ENCODE assay signal across 19 cellular contexts in genomic region chrX:36986231-36986630, GRCh38. TPM values are rescaled to one million over a fixed set of nuclear protein-coding genes. Genes with fewer than 3 reads are reported as not detected.
DNase-seq lines count a peak whose midpoint lies in the region; ATAC-seq and TF ChIP-seq lines count a peak whose summit lies in the region.
"Had no signal": no experiment of that assay in that cellular context is flagged by ENCODE, and none has a peak within 500 bp of the region (broad histone marks: within the 10 kb centered on the region; RNA-seq: fewer than 3 reads in every experiment).

No MANE protein-coding gene starts in this region.

- H3K9me3 Mint-ChIP-seq in neural progenitor cell: peaks cover 3% of the 10 kb centered on the region
- H3K9me3 Mint-ChIP-seq: activated CD4-positive, alpha-beta T cell treated with anti-CD3 and anti-CD28 coated beads, Interleukin-2, amount 10 ng/mL, durations not matched to agents 24 days and 14 days had no signal

- ATAC-seq in aorta (ENCODE audit: low FRiP score) (peak; percentile 33), HG02623 (IDR thresholded peaks at IDR 0.05; ENCODE audit: unreplicated experiment) (no peak)

- H2AFZ ChIP-seq in hepatocyte: no peak overlapping the region
- peak overlapping the region; percentile 60 for H2AFZ ChIP-seq in neural progenitor cell (replicated peaks)

- no peaks in the 10 kb centered on the region for H3K36me3 ChIP-seq in left ventricle myocardium inferior
- H3K36me3 ChIP-seq in hepatocyte (replicated peaks; ENCODE audit: insufficient read depth, low read depth): no peaks in the 10 kb centered on the region
- H3K36me3 ChIP-seq in neural progenitor cell: no peaks in the 10 kb centered on the region
- no peaks in the 10 kb centered on the region for H3K36me3 ChIP-seq in aorta (ENCODE audit: control insufficient read depth in 1 of 2, insufficient read depth in 2 of 2, low read length in 1 of 2)

- H3K9me2 ChIP-seq in hepatocyte (replicated peaks; ENCODE audit: insufficient read depth): no peaks in the 10 kb centered on the region

- no peak overlapping the region for H3K27ac Mint-ChIP-seq in neural progenitor cell
- H3K27ac Mint-ChIP-seq: activated CD4-positive, alpha-beta T cell treated with anti-CD3 and anti-CD28 coated beads, Interleukin-2, amount 10 ng/mL, durations not matched to agents 24 days and 14 days; naive B cell had no signal

- H3K9ac ChIP-seq in neural progenitor cell: no peak overlapping the region
- H3K9ac ChIP-seq: KMS-11 had no signal

- 25% methylated on average over 7 of the region's 34 CpGs for WGBS in hepatocyte (ENCODE audit: low lambda C conversion rate, missing lambda C conversion rate)
- WGBS in aorta, 2 donors: 3 to 32% methylated on average over 18 to 34 of the region's 34 CpGs

- H3K79me2 ChIP-seq in hepatocyte: no peaks in the 10 kb centered on the region
- H3K79me2 ChIP-seq in neural progenitor cell (ENCODE audit: low read depth): no peaks in the 10 kb centered on the region

- H3K9me3 ChIP-seq in left ventricle myocardium inferior (replicated peaks): no peaks in the 10 kb centered on the region
- H3K9me3 ChIP-seq in hepatocyte (ENCODE audit: low read depth): no peaks in the 10 kb centered on the region
- H3K9me3 ChIP-seq in neural progenitor cell (ENCODE audit: low read depth): no peaks in the 10 kb centered on the region
- no peaks in the 10 kb centered on the region for H3K9me3 ChIP-seq in aorta (ENCODE audit: control insufficient read depth, low read length)
- H3K9me3 ChIP-seq: A549 had no signal

- H4K20me1 ChIP-seq in hepatocyte (ENCODE audit: insufficient read depth, poor library complexity, severe bottlenecking) (no peaks in the 10 kb centered on the region), neural progenitor cell (ENCODE audit: low read depth) (no peaks in the 10 kb centered on the region)

- H3K4me2 ChIP-seq in hepatocyte (peak overlapping the region; percentile 79), neural progenitor cell (peak overlapping the region; percentile 75)
- H3K4me2 ChIP-seq: A549, KMS-11 had no signal

- H3K27me3 Mint-ChIP-seq in neural progenitor cell (ENCODE audit: insufficient read depth, low read depth): peaks cover 5% of the 10 kb centered on the region

- no peaks in the 10 kb centered on the region for H3K36me3 Mint-ChIP-seq in neural progenitor cell

- peak overlapping the region; percentile 73 for H3K4me3 Mint-ChIP-seq in neural progenitor cell
- H3K4me3 Mint-ChIP-seq: activated CD4-positive, alpha-beta T cell treated with anti-CD3 and anti-CD28 coated beads, Interleukin-2, amount 10 ng/mL, durations not matched to agents 24 days and 14 days; naive B cell had no signal

- H3F3A ChIP-seq in neural progenitor cell (ENCODE audit: low read depth): no peaks in the 10 kb centered on the region

- peak overlapping the region; percentile 14 for H3K4me3 ChIP-seq in left ventricle myocardium inferior
- H3K4me3 ChIP-seq in hepatocyte: no peak overlapping the region
- H3K4me3 ChIP-seq in neural progenitor cell: peak overlapping the region; percentile 48
- no peak overlapping the region for H3K4me3 ChIP-seq in aorta (ENCODE audit: low read length in 2 of 2)
- H3K4me3 ChIP-seq: A549 had no signal

- H3K27me3 ChIP-seq in left ventricle myocardium inferior (ENCODE audit: low read depth) (peaks cover 26% of the 10 kb centered on the region), hepatocyte (peaks cover 12% of the 10 kb centered on the region), neural progenitor cell (peaks cover 23% of the 10 kb centered on the region), aorta (ENCODE audit: control insufficient read depth in 1 of 2, insufficient read depth in 2 of 2, low read length in 1 of 2) (no peaks in the 10 kb centered on the region)

- H3K4me1 Mint-ChIP-seq in neural progenitor cell: no peaks in the 10 kb centered on the region

- TF ChIP-seq CTCF in left ventricle myocardium inferior (IDR thresholded peaks at IDR 0.05; ENCODE audit: borderline replicate concordance): no peak
- no peak for TF ChIP-seq CTCF in hepatocyte (IDR thresholded peaks at IDR 0.05; ENCODE audit: poor library complexity)
- TF ChIP-seq CTCF in neural progenitor cell (IDR thresholded peaks at IDR 0.05): no peak

- H3K4me1 ChIP-seq in left ventricle myocardium inferior (no peaks in the 10 kb centered on the region), hepatocyte (ENCODE audit: insufficient read depth) (no peaks in the 10 kb centered on the region), neural progenitor cell (no peaks in the 10 kb centered on the region), aorta (ENCODE audit: control insufficient read depth in 1 of 2, insufficient read depth in 2 of 2, low read length in 2 of 2) (no peaks in the 10 kb centered on the region)
- H3K4me1 ChIP-seq: A549, foreskin keratinocyte had no signal

- DNase-seq in left ventricle myocardium inferior (no peak), cardiac septum (ENCODE audit: low spot score) (no peak), hepatocyte (ENCODE audit: low spot score) (no peak), neural progenitor cell (ENCODE audit: low spot score) (peak; percentile 8), aorta (peak in 1 of 2 donors; percentile 63), nucleus accumbens (lab: John Stamatoyannopoulos, UW) (no peak)
- DNase-seq in activated T-cell treated with anti-CD3 and anti-CD28 coated beads, Interleukin-2, amount 50 U/mL, for 48 hours: no peak
- DNase-seq: activated CD4-positive, alpha-beta T cell treated with anti-CD3 and anti-CD28 coated beads, Interleukin-2, amount 10 ng/mL, durations not matched to agents 24 days and 14 days; foreskin keratinocyte; GOT3; naive B cell; NCI-H146; NCI-H524; T-helper 9 cell had no signal

- intact Hi-C loops in left ventricle myocardium inferior (cut with micrococcal nuclease): no loop called here
- intact Hi-C loops in cardiac septum (cut with DNase I): no loop called here
- intact Hi-C loops in aorta (cut with DNase I): no loop called here

- H3K27ac ChIP-seq in left ventricle myocardium inferior (replicated peaks) (no peak overlapping the region), hepatocyte (no peak overlapping the region), neural progenitor cell (no peak overlapping the region), aorta (ENCODE audit: low read depth in 1 of 2, low read length in 2 of 2) (no peak overlapping the region)
- H3K27ac ChIP-seq: A549, foreskin keratinocyte, KMS-11, RWPE1 had no signal

RNA-seq across cellular contexts. Expression of gene FAM47C, which starts 21.9 kb away (rescaled TPM):
- total RNA-seq in left ventricle myocardium inferior: not detected
- total RNA-seq in cardiac septum: not detected
- not detected in 2 replicates for total RNA-seq in hepatocyte
- polyA plus RNA-seq in hepatocyte: not detected in 2 replicates
- not detected in 2 replicates for total RNA-seq in neural progenitor cell (ENCODE audit: low replicate concordance)
- total RNA-seq in aorta: not detected
- polyA plus RNA-seq in aorta: not detected
- total RNA-seq: activated CD4-positive, alpha-beta T cell treated with anti-CD3 and anti-CD28 coated beads, Interleukin-2, amount 10 ng/mL, durations not matched to agents 24 days and 14 days; foreskin keratinocyte had no signal
- polyA plus RNA-seq: A549, foreskin keratinocyte, keratinocyte had no signal

Comparison
In these comparisons a context has a peak if more than half of its experiments do, and no peak if none do; other contexts are left out.
1. H3K4me3 ChIP-seq: peak in left ventricle myocardium inferior (single experiment) and neural progenitor cell (single experiment); none in hepatocyte (single experiment) and aorta (0 of 2).